ENCODE assay signal across 10 cellular contexts in genomic region chr3:185207931-185208746, GRCh38. TPM values are rescaled to one million over a fixed set of nuclear protein-coding genes. Genes with fewer than 3 reads are reported as not detected.
DNase-seq lines count a peak whose midpoint lies in the region; ATAC-seq, FAIRE-seq and TF ChIP-seq lines count a peak whose summit lies in the region.
"Had no signal": no experiment of that assay in that cellular context is flagged by ENCODE, and none has a peak within 500 bp of the region (broad histone marks: within the 10 kb centered on the region; RNA-seq: fewer than 3 reads in every experiment).

No MANE protein-coding gene starts in this region.

- POLR2A ChIA-PET in activated CD4-positive, alpha-beta T cell treated with anti-CD3 and anti-CD28 coated beads for 36 hours (lab: Charles Lee), result interaction anchor here (0.6 kb wide), 1 partner anchor 208 kb away, joined by 3 read pairs; no protein-coding TSS in a partner anchor
- POLR2A ChIA-PET in CD8-positive, alpha-beta T cell (lab: Charles Lee), result no interaction called here

- no peak for TF ChIP-seq CTCF in CD8-positive, alpha-beta T cell (IDR thresholded peaks at IDR 0.05)

- no peak overlapping the region for H3K27ac Mint-ChIP-seq in activated CD4-positive, alpha-beta T cell treated with anti-CD3 and anti-CD28 coated beads for 36 hours
- no peak overlapping the region for H3K27ac Mint-ChIP-seq in natural killer cell treated with Interleukin-12 subunit alpha and Interleukin-12 subunit beta and Interleukin-15 and Interleukin-18, amount 100 ng/mL, for 72 hours
- H3K27ac Mint-ChIP-seq in CD8-positive, alpha-beta T cell, result no peak overlapping the region

- CTCF ChIA-PET in activated CD4-positive, alpha-beta T cell treated with anti-CD3 and anti-CD28 coated beads for 36 hours (lab: Charles Lee), result no interaction called here
- CTCF ChIA-PET in CD8-positive, alpha-beta T cell (lab: Charles Lee), result no interaction called here

- intact Hi-C loops in activated CD4-positive, alpha-beta T cell treated with anti-CD3 and anti-CD28 coated beads for 36 hours (cut with DNase I, micrococcal nuclease), result no loop called here
- intact Hi-C loops in CD8-positive, alpha-beta T cell (cut with DNase I, micrococcal nuclease), result no loop called here

- H3K9me3 ChIP-seq in CD8-positive, alpha-beta T cell (ENCODE audit: low read length), result no peaks in the 10 kb centered on the region

- peak; percentile 11 for DNase-seq in activated CD4-positive, alpha-beta T cell treated with anti-CD3 and anti-CD28 coated beads for 36 hours
- no peak for DNase-seq in activated CD4-positive, alpha-beta T cell treated with anti-CD3 and anti-CD28 coated beads, Interleukin-2, amount 50 U/mL, for 4 hours
- DNase-seq in HCEC 1CT (peak; percentile 93), M059J (ENCODE audit: low read depth) (peak; percentile 78), frontal cortex (ENCODE audit: low spot score in 2 of 2) (no peak), T-helper 9 cell (no peak)
- no peak for DNase-seq in natural killer cell treated with Interleukin-12 subunit alpha and Interleukin-12 subunit beta and Interleukin-15 and Interleukin-18, amount 100 ng/mL, for 72 hours (ENCODE audit: low spot score)
- no peak for DNase-seq in CD8-positive, alpha-beta T cell

- H3K4me1 Mint-ChIP-seq in activated CD4-positive, alpha-beta T cell treated with anti-CD3 and anti-CD28 coated beads for 36 hours, result no peaks in the 10 kb centered on the region
- H3K4me1 Mint-ChIP-seq in natural killer cell treated with Interleukin-12 subunit alpha and Interleukin-12 subunit beta and Interleukin-15 and Interleukin-18, amount 100 ng/mL, for 72 hours (ENCODE audit: low read depth in 2 of 2), result peaks cover 0 to 9% of the 10 kb centered on the region in 2 donors
- no peaks in the 10 kb centered on the region for H3K4me1 Mint-ChIP-seq in CD8-positive, alpha-beta T cell (ENCODE audit: low read depth)

- H3K27me3 ChIP-seq in CD8-positive, alpha-beta T cell (ENCODE audit: insufficient read depth, low read length), result no peaks in the 10 kb centered on the region

- no peaks in the 10 kb centered on the region for H3K9me3 Mint-ChIP-seq in activated CD4-positive, alpha-beta T cell treated with anti-CD3 and anti-CD28 coated beads for 36 hours (ENCODE audit: low read depth)
- no peaks in the 10 kb centered on the region for H3K9me3 Mint-ChIP-seq in natural killer cell treated with Interleukin-12 subunit alpha and Interleukin-12 subunit beta and Interleukin-15 and Interleukin-18, amount 100 ng/mL, for 72 hours
- H3K9me3 Mint-ChIP-seq in CD8-positive, alpha-beta T cell, result no peaks in the 10 kb centered on the region

- no peaks in the 10 kb centered on the region for H3K36me3 Mint-ChIP-seq in activated CD4-positive, alpha-beta T cell treated with anti-CD3 and anti-CD28 coated beads for 36 hours (ENCODE audit: low read depth)
- no peaks in the 10 kb centered on the region for H3K36me3 Mint-ChIP-seq in natural killer cell treated with Interleukin-12 subunit alpha and Interleukin-12 subunit beta and Interleukin-15 and Interleukin-18, amount 100 ng/mL, for 72 hours
- H3K36me3 Mint-ChIP-seq in CD8-positive, alpha-beta T cell, result peaks cover 7% of the 10 kb centered on the region

- no peaks in the 10 kb centered on the region for H3K4me1 ChIP-seq in CD8-positive, alpha-beta T cell (ENCODE audit: insufficient read depth, low read length)

- no peak overlapping the region for H3K4me3 ChIP-seq in CD8-positive, alpha-beta T cell (ENCODE audit: low read depth, low read length)
- H3K4me3 ChIP-seq: skin epidermis had no signal

- H3K36me3 ChIP-seq in CD8-positive, alpha-beta T cell (ENCODE audit: insufficient read depth, low read length), result no peaks in the 10 kb centered on the region

- no peak overlapping the region for H3K27ac ChIP-seq in CD8-positive, alpha-beta T cell (ENCODE audit: low read depth, low read length)
- H3K27ac ChIP-seq: KMS-11, skin epidermis had no signal

- no peak overlapping the region for H3K4me3 Mint-ChIP-seq in activated CD4-positive, alpha-beta T cell treated with anti-CD3 and anti-CD28 coated beads for 36 hours
- H3K4me3 Mint-ChIP-seq in natural killer cell treated with Interleukin-12 subunit alpha and Interleukin-12 subunit beta and Interleukin-15 and Interleukin-18, amount 100 ng/mL, for 72 hours, result peak overlapping the region; percentile 14
- H3K4me3 Mint-ChIP-seq in CD8-positive, alpha-beta T cell, result no peak overlapping the region

- FAIRE-seq in frontal cortex (lab: Jason Lieb, UNC), result no peak

- peak; percentile 83 for ATAC-seq in activated CD4-positive, alpha-beta T cell treated with anti-CD3 and anti-CD28 coated beads for 36 hours
- ATAC-seq in natural killer cell treated with Interleukin-12 subunit alpha and Interleukin-12 subunit beta and Interleukin-15 and Interleukin-18, amount 100 ng/mL, for 72 hours, result peak in 1 of 2 donors; percentile 85
- ATAC-seq in CD8-positive, alpha-beta T cell, result no peak

- H3K27me3 Mint-ChIP-seq in activated CD4-positive, alpha-beta T cell treated with anti-CD3 and anti-CD28 coated beads for 36 hours, result no peaks in the 10 kb centered on the region
- H3K27me3 Mint-ChIP-seq in natural killer cell treated with Interleukin-12 subunit alpha and Interleukin-12 subunit beta and Interleukin-15 and Interleukin-18, amount 100 ng/mL, for 72 hours, result peaks cover 0 to 4% of the 10 kb centered on the region in 2 donors
- H3K27me3 Mint-ChIP-seq in CD8-positive, alpha-beta T cell (ENCODE audit: low read depth), result no peaks in the 10 kb centered on the region

RNA-seq across cellular contexts. Expression of gene EHHADH, which starts 45.7 kb away (rescaled TPM):
- 1 to 10 TPM; 2.7 to 3.3 TPM for total RNA-seq in activated CD4-positive, alpha-beta T cell treated with anti-CD3 and anti-CD28 coated beads for 36 hours
- total RNA-seq in M059J (2014; rRNA removed; shearing (Covaris generic)), result 4.5 and 10.4 TPM in 2 replicates
- 1 to 10 TPM in 1 of 2 donors, under 1 TPM in 1; 0.64 to 1.1 TPM for total RNA-seq in natural killer cell treated with Interleukin-12 subunit alpha and Interleukin-12 subunit beta and Interleukin-15 and Interleukin-18, amount 100 ng/mL, for 72 hours
- total RNA-seq in frontal cortex, result 1.2 TPM
- under 1 TPM; 0.28 to 0.73 TPM for total RNA-seq in CD8-positive, alpha-beta T cell

RNA-seq across cellular contexts. Expression of gene C3orf70, which starts 55.3 kb away (rescaled TPM):
- under 1 TPM in 1 of 2 experiments, not detected in 1; 0.04 TPM for total RNA-seq in activated CD4-positive, alpha-beta T cell treated with anti-CD3 and anti-CD28 coated beads for 36 hours
- not detected in 2 replicates for total RNA-seq in M059J (2014; rRNA removed; shearing (Covaris generic))
- under 1 TPM; 0.06 to 0.17 TPM for total RNA-seq in natural killer cell treated with Interleukin-12 subunit alpha and Interleukin-12 subunit beta and Interleukin-15 and Interleukin-18, amount 100 ng/mL, for 72 hours
- 30.6 TPM for total RNA-seq in frontal cortex
- not detected for total RNA-seq in CD8-positive, alpha-beta T cell

Comparison
In these comparisons a context has a peak if more than half of its experiments do, and no peak if none do; other contexts are left out.
1. DNase-seq: peak in activated CD4-positive, alpha-beta T cell treated with anti-CD3 and anti-CD28 coated beads for 36 hours (single experiment), HCEC 1CT (single experiment) and M059J (single experiment); none in activated CD4-positive, alpha-beta T cell treated with anti-CD3 and anti-CD28 coated beads, Interleukin-2, amount 50 U/mL, for 4 hours (0 of 2), natural killer cell treated with Interleukin-12 subunit alpha and Interleukin-12 subunit beta and Interleukin-15 and Interleukin-18, amount 100 ng/mL, for 72 hours (single experiment), frontal cortex (0 of 2), CD8-positive, alpha-beta T cell (0 of 7) and T-helper 9 cell (single experiment).
2. RNA of gene C3orf70, which starts 55.3 kb away (total RNA-seq): 30.6 TPM in frontal cortex (single experiment); 0.06 to 0.17 TPM in natural killer cell treated with Interleukin-12 subunit alpha and Interleukin-12 subunit beta and Interleukin-15 and Interleukin-18, amount 100 ng/mL, for 72 hours, 0.04 TPM in activated CD4-positive, alpha-beta T cell treated with anti-CD3 and anti-CD28 coated beads for 36 hours, not detected in M059J and not detected in CD8-positive, alpha-beta T cell; every median in the first group is over 10 times any median in the second.